8 cellular contexts compared by ENCODE assay signal in genomic region chr7:36390199-36391090, GRCh38. TPM values are rescaled to one million over a fixed set of nuclear protein-coding genes. Genes with fewer than 3 reads are reported as not detected.
DNase-seq lines count a peak whose midpoint lies in the region; ATAC-seq and TF ChIP-seq lines count a peak whose summit lies in the region.

No MANE protein-coding gene starts in this region.

- H3K27ac ChIP-seq in OCI-LY7 (ENCODE audit: low read depth, low read length, poor library complexity, severe bottlenecking) (peak overlapping the region; percentile 82), gastroesophageal sphincter (peak overlapping the region; percentile 10 to 89 (median 89)), uterus (peak overlapping the region; percentile 79 to 86)

- no peak for TF ChIP-seq EP300 in gastroesophageal sphincter (IDR thresholded peaks at IDR 0.05)

- TF ChIP-seq POLR2A in gastroesophageal sphincter (IDR thresholded peaks at IDR 0.05): peak; percentile 21 to 29
- no peak for TF ChIP-seq POLR2A in uterus (IDR thresholded peaks at IDR 0.05)

- no peak overlapping the region for H3K27ac Mint-ChIP-seq in IgD-negative memory B cell

- POLR2A ChIA-PET in OCI-LY7 (lab: Charles Lee): interaction anchor here (0.6 to 2.7 kb wide), 6 partner anchors 21 to 750 kb away, joined by 3 to 10 read pairs (median 3); a partner anchor contains a TSS

- H3K79me2 ChIP-seq in OCI-LY7 (ENCODE audit: insufficient read depth, low read depth, low read length): peaks cover 58% of the 10 kb centered on the region

- intact Hi-C loops in OCI-LY7 (cut with micrococcal nuclease; ENCODE audit: unreplicated experiment) (loop anchor here (2.0 to 10.0 kb wide), 2 partner anchors 238 to 696 kb away; partner anchors contain the start of genes EEPD1 and HERPUD2), uterus (cut with DNase I; ENCODE audit: low total_unique reads) (no loop called here)

- peak; percentile 76 for DNase-seq in DMS53 treated with DMSO at 0.1 percent for 48 hours (lab: John Stamatoyannopoulos, UW; ENCODE audit: unreplicated experiment)
- peak; percentile 63 for DNase-seq in OCI-LY7 (ENCODE audit: low spot score)
- DNase-seq in activated gamma-delta T cell treated with Interleukin-2 at 50 U/mL for 16 hours: peak; percentile 16
- peak; percentile 46 for DNase-seq in occipital lobe (lab: John Stamatoyannopoulos, UW)
- DNase-seq in uterus: peak; percentile 31

- H3K4me1 ChIP-seq in OCI-LY7 (ENCODE audit: insufficient read depth, low read length, poor library complexity, severe bottlenecking) (peaks cover 32% of the 10 kb centered on the region), gastroesophageal sphincter (peaks cover 0 to 40% (median 13%) of the 10 kb centered on the region in 3 donors), uterus (peaks cover 0 to 10% of the 10 kb centered on the region in 2 donors)

- peaks cover 0 to 2% (median 0%) of the 10 kb centered on the region in 3 donors for H3K9me3 Mint-ChIP-seq in IgD-negative memory B cell

- peaks cover 3% of the 10 kb centered on the region for H3K27me3 Mint-ChIP-seq in IgD-negative memory B cell

- TF ChIP-seq CTCF in OCI-LY7 (conservative IDR thresholded peaks at IDR 0.05; ENCODE audit: low read length) (no peak), gastroesophageal sphincter (IDR thresholded peaks at IDR 0.05) (peak in 1 of 4 experiments; percentile 18), uterus (IDR thresholded peaks at IDR 0.05) (no peak)

- peak overlapping the region; percentile 92 for H2AFZ ChIP-seq in OCI-LY7 (ENCODE audit: low read length)

- no peaks in the 10 kb centered on the region for H3K9me2 ChIP-seq in OCI-LY7 (ENCODE audit: insufficient read depth, low read length)

- TSS peak; percentile 69 for BruUV-seq in OCI-LY7 (replicated peaks; lab: Mats Ljungman, UMichigan)

- H3K27me3 ChIP-seq in gastroesophageal sphincter (no peaks in the 10 kb centered on the region), uterus (no peaks in the 10 kb centered on the region)

- H3K36me3 ChIP-seq in OCI-LY7 (ENCODE audit: insufficient read depth, low read length): peaks cover 33% of the 10 kb centered on the region
- no peaks in the 10 kb centered on the region for H3K36me3 ChIP-seq in gastroesophageal sphincter
- H3K36me3 ChIP-seq in uterus: no peaks in the 10 kb centered on the region

- H3K36me3 Mint-ChIP-seq in IgD-negative memory B cell: peaks cover 4% of the 10 kb centered on the region

- ATAC-seq in GM21723 (IDR thresholded peaks at IDR 0.05; ENCODE audit: unreplicated experiment): peak; percentile 28
- peak; percentile 69 for ATAC-seq in gastroesophageal sphincter

- 1% methylated on average over 9 to 10 of the region's 26 CpGs for WGBS in gastroesophageal sphincter (ENCODE audit: low coverage in 1 of 2), 2 donors

- H4K20me1 ChIP-seq in OCI-LY7 (ENCODE audit: insufficient read depth, low read length): peaks cover 13% of the 10 kb centered on the region

- H3K4me2 ChIP-seq in OCI-LY7 (ENCODE audit: low read length): peak overlapping the region; percentile 86

- CTCF ChIA-PET in OCI-LY7 (lab: Charles Lee; ENCODE audit: unreplicated experiment): no interaction called here

- peak overlapping the region; percentile 42 to 95 (median 78) for H3K4me3 Mint-ChIP-seq in IgD-negative memory B cell

- H3K4me3 ChIP-seq in OCI-LY7 (ENCODE audit: low read depth, low read length, poor library complexity, severe bottlenecking) (peak overlapping the region; percentile 85), gastroesophageal sphincter (peak overlapping the region; percentile 57 to 62), uterus (peak overlapping the region; percentile 40 to 46)

- peaks cover 12% of the 10 kb centered on the region; the same call in 1 of the 2 replicates for H3K9me3 ChIP-seq in OCI-LY7 (ENCODE audit: low read length)
- H3K9me3 ChIP-seq in gastroesophageal sphincter: no peaks in the 10 kb centered on the region
- H3K9me3 ChIP-seq in uterus: no peaks in the 10 kb centered on the region

- peaks cover 14 to 16% (median 16%) of the 10 kb centered on the region in 3 donors for H3K4me1 Mint-ChIP-seq in IgD-negative memory B cell

RNA-seq across cellular contexts. Expression of gene ANLN, which starts 0.8 kb away (rescaled TPM):
- polyA plus RNA-seq in IgD-negative memory B cell: not detected
- total RNA-seq in OCI-LY7 (2014; rRNA removed; shearing (Covaris generic)): 47.3 and 56.5 TPM in 2 replicates
- total RNA-seq in OCI-LY7 (2022) (71.0 and 77.7 TPM in 2 replicates), gastroesophageal sphincter (10 to 100 TPM in 3 of 4 donors, 1 to 10 TPM in 1; 2.8 to 20.7 (median 13.9) TPM), occipital lobe (30.9 TPM), uterus (10 to 100 TPM in 1 of 4 donors, 1 to 10 TPM in 1, under 1 TPM in 2; 0.26 to 43.8 (median 2.9) TPM)

Comparison
In these comparisons a context has a peak if more than half of its experiments do, and no peak if none do; other contexts are left out.
1. Peak in every context shown above with its lines: DNase-seq, ATAC-seq, H3K4me3 ChIP-seq and H3K27ac ChIP-seq.
2. DNase-seq: peak in every context shown above with its lines; median percentile 76 in DMS53 treated with DMSO at 0.1 percent for 48 hours; 63 in OCI-LY7; 46 in occipital lobe; 31 in uterus; 16 in activated gamma-delta T cell treated with Interleukin-2 at 50 U/mL for 16 hours.
3. POLR2A ChIP-seq: peak in gastroesophageal sphincter (2 of 2); none in uterus (0 of 2).